ENCODE assay signal across 28 cellular contexts in genomic region chr20:8401491-8401890, GRCh38.
A peak's percentile ranks its signal among the peaks of the same experiment; 100 is the strongest.
DNase-seq lines count a peak whose midpoint lies in the region; ATAC-seq, FAIRE-seq and TF ChIP-seq lines count a peak whose summit lies in the region.
"Had no signal": no experiment of that assay in that cellular context is flagged by ENCODE, and none has a peak within 500 bp of the region (broad histone marks: within the 10 kb centered on the region; RNA-seq: fewer than 3 reads in every experiment).

No MANE protein-coding gene starts in this region.

- H3K27me3 ChIP-seq in adipocyte (replicated peaks; ENCODE audit: control insufficient read depth, insufficient read depth, low read length) (no peaks in the 10 kb centered on the region), left ventricle myocardium inferior (ENCODE audit: low read depth) (no peaks in the 10 kb centered on the region)
- H3K27me3 ChIP-seq: esophagus squamous epithelium had no signal

- intact Hi-C loops in left ventricle myocardium inferior (cut with micrococcal nuclease), result no loop called here

- no peak overlapping the region for H3K27ac ChIP-seq in left ventricle myocardium inferior (replicated peaks)
- H3K27ac ChIP-seq: esophagus squamous epithelium, WERI-Rb-1 had no signal

- no peak for ATAC-seq in HG02678 (IDR thresholded peaks at IDR 0.05; ENCODE audit: unreplicated experiment)
- ATAC-seq: K562; natural killer cell; stimulated activated naive CD8-positive, alpha-beta T cell treated with anti-CD3 and anti-CD28 coated beads, Interleukin-15, amount 100 ng/mL, for 72 hours had no signal

- H3K9me3 ChIP-seq in adipocyte (ENCODE audit: control insufficient read depth, low read length) (no peaks in the 10 kb centered on the region), left ventricle myocardium inferior (replicated peaks) (no peaks in the 10 kb centered on the region)
- H3K9me3 ChIP-seq: esophagus squamous epithelium had no signal

- H3K4me1 ChIP-seq in adipocyte (ENCODE audit: control insufficient read depth, insufficient read depth, low read length), result peaks cover 23% of the 10 kb centered on the region
- peaks cover 13% of the 10 kb centered on the region for H3K4me1 ChIP-seq in left ventricle myocardium inferior

- no peak overlapping the region for H3K9ac ChIP-seq in adipocyte (ENCODE audit: low read length)

- FAIRE-seq in GM12891 (lab: Jason Lieb, UNC), result peak; percentile 40
- FAIRE-seq: astrocyte, K562 had no signal

- no peaks in the 10 kb centered on the region for H3K36me3 ChIP-seq in adipocyte (ENCODE audit: control insufficient read depth, insufficient read depth, low read length, severe bottlenecking)
- H3K36me3 ChIP-seq in left ventricle myocardium inferior, result no peaks in the 10 kb centered on the region
- H3K36me3 ChIP-seq: esophagus squamous epithelium, WERI-Rb-1 had no signal

- TF ChIP-seq POLR2A in GM12891 (IDR thresholded peaks at IDR 0.05; ENCODE audit: low read depth, low read length), result no peak

- TF ChIP-seq CTCF in left ventricle myocardium inferior (IDR thresholded peaks at IDR 0.05; ENCODE audit: borderline replicate concordance), result no peak

- DNase-seq in AG08396 (ENCODE audit: low spot score) (peak; percentile 5), GM12891 (ENCODE audit: insufficient read length, low spot score) (no peak), adipocyte (ENCODE audit: low read depth) (peak; percentile 41), iris pigment epithelial cell (ENCODE audit: low read depth) (peak; percentile 54), D341Med (ENCODE audit: low spot score) (no peak), left ventricle myocardium inferior (no peak), NCI-H748 treated with DMSO at 0.1 percent for 48 hours (lab: John Stamatoyannopoulos, UW) (no peak)
- DNase-seq: activated CD4-positive, alpha-beta T cell treated with anti-CD3 and anti-CD28 coated beads for 48 hours; activated gamma-delta T cell; activated naive CD8-positive, alpha-beta T cell treated with anti-CD3 and anti-CD28 coated beads, Interleukin-2, amount 10 ng/mL, durations not matched to agents 7 days and 5 days; activated T-cell treated with anti-CD3 and anti-CD28 coated beads, Interleukin-2, amount 50 U/mL, for 1 hour; dermis blood vessel endothelial cell; DND-41; esophagus squamous epithelium; H7; kidney; natural killer cell; NCI-H146; NCI-H446; OCI-M1; small intestine; stimulated activated CD4-positive, alpha-beta T cell treated with anti-CD3 and anti-CD28 coated beads, Interleukin-1b, Interleukin-23, amount 100 ng/mL, for 48 hours; stimulated activated CD8-positive, alpha-beta memory T cell treated with anti-CD3 and anti-CD28 coated beads, Interleukin-4, amount 100 ng/mL, for 48 hours; stimulated activated naive CD8-positive, alpha-beta T cell treated with anti-CD3 and anti-CD28 coated beads, Interleukin-15, amount 100 ng/mL, for 72 hours; WERI-Rb-1 had no signal

- no peak overlapping the region for H3K4me3 ChIP-seq in adipocyte (ENCODE audit: low read length)
- no peak overlapping the region for H3K4me3 ChIP-seq in left ventricle myocardium inferior
- H3K4me3 ChIP-seq: esophagus squamous epithelium, K562 had no signal

TF ChIP-seq in GM12891, 5 proteins besides CTCF, POLR2A, EP300 and RAD21:
- TF ChIP-seq POU2F2 (IDR thresholded peaks at IDR 0.05; ENCODE audit: low read depth, low read length), result no peak
- no peak for TF ChIP-seq TAF1 (IDR thresholded peaks at IDR 0.05; ENCODE audit: low read depth, low read length)
- TF ChIP-seq POLR2AphosphoS5 (IDR thresholded peaks at IDR 0.05; ENCODE audit: low read depth, low read length), result no peak
- TF ChIP-seq PAX5 (IDR thresholded peaks at IDR 0.05; ENCODE audit: insufficient read depth, low read length, severe bottlenecking), result no peak
- no peak for TF ChIP-seq SPI1 (IDR thresholded peaks at IDR 0.05; ENCODE audit: low read depth, low read length)

Comparison
In these comparisons a context has a peak if more than half of its experiments do, and no peak if none do; other contexts are left out.
1. DNase-seq: peak in AG08396 (single experiment), adipocyte (single experiment) and iris pigment epithelial cell (single experiment); none in GM12891 (single experiment), D341Med (single experiment), left ventricle myocardium inferior (single experiment) and NCI-H748 treated with DMSO at 0.1 percent for 48 hours (single experiment).